ENCODE assay signal across 22 cellular contexts in the genomic region with DNA sequence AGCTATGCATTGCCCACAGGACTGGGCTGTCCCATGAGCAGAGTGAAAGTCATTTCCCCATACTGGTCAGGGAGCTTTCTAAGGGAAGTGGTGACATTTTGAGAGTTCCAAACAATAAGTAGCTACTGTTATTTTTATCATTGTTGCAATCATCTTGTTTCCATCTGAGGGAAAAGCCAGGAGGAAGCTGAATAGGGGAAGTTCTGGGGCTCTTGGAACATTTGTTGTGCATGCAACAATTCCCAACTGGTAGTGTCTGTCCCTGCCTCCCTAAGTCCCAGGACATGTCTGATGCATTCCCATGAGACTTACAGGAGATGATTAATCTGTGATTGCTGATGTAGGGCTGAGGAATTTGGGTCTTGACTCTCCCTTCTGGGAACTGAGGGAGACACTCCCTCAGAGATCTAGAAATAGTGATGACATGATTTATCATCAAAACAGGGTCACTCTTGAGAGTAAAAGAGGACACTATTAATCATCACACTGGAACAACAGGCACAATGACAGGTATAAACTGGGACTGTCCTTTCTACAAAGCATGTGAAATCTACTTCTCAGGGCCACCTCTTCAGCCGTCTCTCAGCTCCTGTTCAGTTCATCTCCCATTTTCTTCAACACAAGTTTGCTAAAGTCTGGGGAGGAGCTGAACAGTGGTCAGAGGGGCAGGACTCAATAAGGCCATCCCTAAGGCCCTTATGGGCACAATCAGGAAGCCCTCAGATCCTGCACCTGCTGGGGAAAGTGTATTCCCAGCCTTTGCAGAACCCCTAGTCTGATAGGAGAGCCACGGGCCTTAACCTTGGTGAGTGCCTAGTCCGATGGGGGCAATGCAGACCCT. TPM values are rescaled to one million over a fixed set of nuclear protein-coding genes. Genes with fewer than 3 reads are reported as not detected.
DNase-seq lines count a peak whose midpoint lies in the region; ATAC-seq, FAIRE-seq and TF ChIP-seq lines count a peak whose summit lies in the region.
"Had no signal": no experiment of that assay in that cellular context is flagged by ENCODE, and none has a peak within 500 bp of the region (broad histone marks: within the 10 kb centered on the region; RNA-seq: fewer than 3 reads in every experiment).

No MANE protein-coding gene starts in this region.

- no TSS peak for BruUV-seq in HepG2 (replicated peaks; lab: Mats Ljungman, UMichigan)

- H3K9me3 Mint-ChIP-seq in endothelial cell (ENCODE audit: unreplicated experiment), result no peaks in the 10 kb centered on the region
- H3K9me3 Mint-ChIP-seq: activated CD4-positive, alpha-beta T cell treated with anti-CD3 and anti-CD28 coated beads, Interleukin-2, amount 10 ng/mL, durations not matched to agents 7 days and 5 days; activated naive CD8-positive, alpha-beta T cell treated with anti-CD3 and anti-CD28 coated beads, Interleukin-2, amount 50 U/mL, for 24 hours; T-helper 2 cell treated with Interferon-gamma antibody and Interleukin-4, amounts not matched to agents 5 μg/mL and 100 μg/mL, for 36 hours had no signal

- H3K79me2 ChIP-seq in HepG2 (ENCODE audit: insufficient read depth, low read length) (no peaks in the 10 kb centered on the region), keratinocyte (ENCODE audit: control insufficient read depth, insufficient read depth, low read length) (no peaks in the 10 kb centered on the region)

- H3K27me3 ChIP-seq in right lobe of liver (no peaks in the 10 kb centered on the region), HepG2 (ENCODE audit: control insufficient read depth in 1 of 2, insufficient read depth in 2 of 2, low read length in 2 of 2) (peaks cover 2 to 3% of the 10 kb centered on the region in 2 experiments; a peak in 1 of 5 replicates), keratinocyte (ENCODE audit: control insufficient read depth, extremely low read depth, insufficient read depth, low read length) (no peaks in the 10 kb centered on the region)
- H3K27me3 ChIP-seq: suprapubic skin had no signal

- peaks cover 2% of the 10 kb centered on the region for H3K4me1 Mint-ChIP-seq in endothelial cell (ENCODE audit: unreplicated experiment)
- H3K4me1 Mint-ChIP-seq: activated CD4-positive, alpha-beta T cell treated with anti-CD3 and anti-CD28 coated beads, Interleukin-2, amount 10 ng/mL, durations not matched to agents 7 days and 5 days; activated naive CD8-positive, alpha-beta T cell treated with anti-CD3 and anti-CD28 coated beads, Interleukin-2, amount 50 U/mL, for 24 hours had no signal

- FAIRE-seq in HepG2 (lab: Jason Lieb, UNC), result no peak
- peak; percentile 91 for FAIRE-seq in keratinocyte (lab: Jason Lieb, UNC)
- FAIRE-seq: GM12891, HTR-8/SVneo had no signal

- H3K9me3 ChIP-seq in right lobe of liver (no peaks in the 10 kb centered on the region), HepG2 (ENCODE audit: low read length) (no peaks in the 10 kb centered on the region), keratinocyte (ENCODE audit: control insufficient read depth, low read depth, low read length) (no peaks in the 10 kb centered on the region)
- H3K9me3 ChIP-seq: esophagus squamous epithelium, suprapubic skin had no signal

- POLR2A ChIA-PET in HepG2 (lab: Yijun Ruan, JAX), result no interaction called here

- H3K4me3 ChIP-seq in right lobe of liver (no peak overlapping the region), HepG2 (replicated peaks in 1 of 3; ENCODE audit: insufficient read depth in 1 of 3, low read depth in 2 of 3, low read length in 3 of 3) (no peak overlapping the region), keratinocyte (ENCODE audit: control insufficient read depth in 2 of 3, extremely low read depth in 1 of 3, insufficient read depth in 2 of 3, low read depth in 1 of 3, low read length in 3 of 3) (no peak overlapping the region)
- H3K4me3 ChIP-seq: esophagus squamous epithelium, suprapubic skin had no signal

- H2AFZ ChIP-seq in HepG2 (ENCODE audit: low read length), result no peak overlapping the region
- no peak overlapping the region for H2AFZ ChIP-seq in keratinocyte (ENCODE audit: control insufficient read depth, low read length)

- DNase-seq in right lobe of liver (no peak), HepG2 (ENCODE audit: low spot score) (no peak), SW480 (ENCODE audit: low spot score) (peak; percentile 26), keratinocyte (ENCODE audit: low read depth, low spot score) (peak; percentile 75), endothelial cell (ENCODE audit: low spot score) (no peak), GDM1 (lab: John Stamatoyannopoulos, UW) (no peak), T-helper 2 cell (no peak), SKM-1 treated with dmso at 0.1 percent for 144 hours (lab: John Stamatoyannopoulos, UW; ENCODE audit: unreplicated experiment) (no peak)
- DNase-seq: activated CD4-positive, alpha-beta T cell treated with anti-CD3 and anti-CD28 coated beads, Interleukin-2, amount 10 ng/mL, durations not matched to agents 7 days and 5 days; activated naive CD8-positive, alpha-beta T cell treated with anti-CD3 and anti-CD28 coated beads, Interleukin-2, amount 50 U/mL, for 24 hours; activated T-cell treated with anti-CD3 and anti-CD28 coated beads, Interleukin-2, amount 50 U/mL, for 1 hour; DMS53; esophagus squamous epithelium; NCI-H1105 treated with DMSO at 0.1 percent for 48 hours; nucleus accumbens had no signal

- intact Hi-C loops in right lobe of liver (cut with DNase I), result no loop called here
- intact Hi-C loops in HepG2 (cut with micrococcal nuclease; ENCODE audit: unreplicated experiment), result no loop called here

- H3K9ac ChIP-seq in HepG2 (ENCODE audit: insufficient read depth, low read depth, low read length) (no peak overlapping the region), keratinocyte (ENCODE audit: control insufficient read depth, extremely low read depth, insufficient read depth, low read length) (peak overlapping the region; percentile 34)

- CTCF ChIA-PET in HepG2 (lab: Yijun Ruan, JAX; ENCODE audit: low intra/inter-chr PET ratio, low total read pairs), result no interaction called here

- TF ChIP-seq EP300 in HepG2 (IDR thresholded peaks at IDR 0.05; ENCODE audit: low read depth in 2 of 2, low read length in 2 of 2) (no peak), HepG2 (CRISPR knock-in tag; IDR thresholded peaks at IDR 0.05; ENCODE audit: borderline replicate concordance) (no peak)

- H4K20me1 ChIP-seq in HepG2 (ENCODE audit: insufficient read depth, low read length) (no peaks in the 10 kb centered on the region), keratinocyte (ENCODE audit: control insufficient read depth, extremely low read depth, insufficient read depth, low read length) (no peaks in the 10 kb centered on the region)

- H3K27ac ChIP-seq in right lobe of liver (no peak overlapping the region), HepG2 (ENCODE audit: extremely low read length, insufficient read depth, low read length) (no peak overlapping the region), keratinocyte (ENCODE audit: control insufficient read depth, insufficient read depth, low read length) (peak overlapping the region; percentile 65)
- H3K27ac ChIP-seq: suprapubic skin had no signal

- no peaks in the 10 kb centered on the region for H3K4me1 ChIP-seq in right lobe of liver
- H3K4me1 ChIP-seq in HepG2 (ENCODE audit: insufficient read depth, low read length), result no peaks in the 10 kb centered on the region
- H3K4me1 ChIP-seq in keratinocyte (ENCODE audit: control insufficient read depth, extremely low read depth, insufficient read depth, low read length), result peaks cover 14% of the 10 kb centered on the region
- H3K4me1 ChIP-seq: esophagus squamous epithelium, suprapubic skin had no signal

- TF ChIP-seq CTCF in right lobe of liver (IDR thresholded peaks at IDR 0.05), result no peak
- no peak for TF ChIP-seq CTCF in HepG2 (CRISPR knock-in tag; IDR thresholded peaks at IDR 0.05)
- TF ChIP-seq CTCF in keratinocyte (optimal IDR thresholded peaks at IDR 0.05 in 1 of 3, IDR thresholded peaks at IDR 0.05 in 1 of 3, conservative IDR thresholded peaks at IDR 0.05 in 1 of 3; ENCODE audit: extremely low read depth in 1 of 3, insufficient read depth in 2 of 3, low read length in 3 of 3), result no peak
- no peak for TF ChIP-seq CTCF in endothelial cell (IDR thresholded peaks at IDR 0.05; ENCODE audit: unreplicated experiment)

- no peaks in the 10 kb centered on the region for H3K36me3 Mint-ChIP-seq in endothelial cell (ENCODE audit: low read depth, unreplicated experiment)

- H3K36me3 ChIP-seq in right lobe of liver (no peaks in the 10 kb centered on the region), HepG2 (replicated peaks in 1 of 2; ENCODE audit: control insufficient read depth in 1 of 2, insufficient read depth in 2 of 2, low read length in 2 of 2) (no peaks in the 10 kb centered on the region), keratinocyte (ENCODE audit: control insufficient read depth in 2 of 2, extremely low read depth in 1 of 2, insufficient read depth in 2 of 2, low read length in 2 of 2) (no peaks in the 10 kb centered on the region)
- H3K36me3 ChIP-seq: esophagus squamous epithelium, suprapubic skin had no signal

- TF ChIP-seq POLR2A in right lobe of liver (IDR thresholded peaks at IDR 0.05), result no peak
- no peak for TF ChIP-seq POLR2A in HepG2 (IDR thresholded peaks at IDR 0.05; ENCODE audit: insufficient read depth in 1 of 2, low read depth in 2 of 2, low read length in 2 of 2)

- 69% methylated on average over 3 of the region's 3 CpGs for WGBS in right lobe of liver (ENCODE audit: insufficient coverage, low coverage, low lambda C conversion rate, missing lambda C conversion rate)
- 41% methylated on average over 3 of the region's 3 CpGs for WGBS in HepG2 (ENCODE audit: low lambda C conversion rate)

- H3K4me2 ChIP-seq in HepG2 (ENCODE audit: low read depth, low read length) (no peak overlapping the region), keratinocyte (ENCODE audit: control insufficient read depth, extremely low read depth, insufficient read depth, low read depth, low read length) (peak overlapping the region; percentile 54)

- TF ChIP-seq RAD21 in HepG2 (CRISPR knock-in tag; IDR thresholded peaks at IDR 0.05), result no peak

- H3K4me3 Mint-ChIP-seq in endothelial cell (ENCODE audit: unreplicated experiment), result no peak overlapping the region
- H3K4me3 Mint-ChIP-seq: activated CD4-positive, alpha-beta T cell treated with anti-CD3 and anti-CD28 coated beads, Interleukin-2, amount 10 ng/mL, durations not matched to agents 7 days and 5 days; activated naive CD8-positive, alpha-beta T cell treated with anti-CD3 and anti-CD28 coated beads, Interleukin-2, amount 50 U/mL, for 24 hours; T-helper 2 cell treated with Interferon-gamma antibody and Interleukin-4, amounts not matched to agents 5 μg/mL and 100 μg/mL, for 36 hours had no signal

- peak; percentile 26 to 55 (median 42) for ATAC-seq in right lobe of liver
- no peak for ATAC-seq in HepG2
- ATAC-seq: activated naive CD8-positive, alpha-beta T cell treated with anti-CD3 and anti-CD28 coated beads, Interleukin-2, amount 50 U/mL, for 24 hours; Panc1 had no signal

- in situ Hi-C loops in HepG2 (cut with HindIII; ENCODE audit: extremely low pct_ligation_motif_present, low pct_unique_long_range_greater_than_20kb), result no loop called here

- H3K27ac Mint-ChIP-seq in endothelial cell (ENCODE audit: unreplicated experiment), result no peak overlapping the region
- H3K27ac Mint-ChIP-seq: activated CD4-positive, alpha-beta T cell treated with anti-CD3 and anti-CD28 coated beads, Interleukin-2, amount 10 ng/mL, durations not matched to agents 7 days and 5 days; activated naive CD8-positive, alpha-beta T cell treated with anti-CD3 and anti-CD28 coated beads, Interleukin-2, amount 50 U/mL, for 24 hours; T-helper 2 cell treated with Interferon-gamma antibody and Interleukin-4, amounts not matched to agents 5 μg/mL and 100 μg/mL, for 36 hours had no signal

- dilution Hi-C loops in keratinocyte (cut with MboI; ENCODE audit: extremely low pct_ligation_motif_present, low sequenced_read_pairs), result no loop called here

- H3K9me1 ChIP-seq in keratinocyte (ENCODE audit: control insufficient read depth, extremely low read depth, insufficient read depth, low read length), result no peaks in the 10 kb centered on the region

- peaks cover 4% of the 10 kb centered on the region for H3K27me3 Mint-ChIP-seq in endothelial cell (ENCODE audit: unreplicated experiment)
- H3K27me3 Mint-ChIP-seq: activated CD4-positive, alpha-beta T cell treated with anti-CD3 and anti-CD28 coated beads, Interleukin-2, amount 10 ng/mL, durations not matched to agents 7 days and 5 days; activated naive CD8-positive, alpha-beta T cell treated with anti-CD3 and anti-CD28 coated beads, Interleukin-2, amount 50 U/mL, for 24 hours had no signal

RNA-seq across cellular contexts. Expression of a gene that starts 28.0 kb away (rescaled TPM):
- total RNA-seq in right lobe of liver, result 100 to 1,000 TPM in 1 of 6 experiments, 10 to 100 TPM in 3, 1 to 10 TPM in 2; 5.8 to 129 (median 31.9) TPM
- total RNA-seq in HepG2 (2016; rRNA removed; fragmentation: Illumina TruSeq; extraction: Trizol), result not detected in 2 replicates
- total RNA-seq in HepG2 (2016; cell fraction: cytosol; rRNA removed; fragmentation: Illumina TruSeq; extraction: Trizol; ENCODE audit: low read depth), result not detected in 2 replicates
- total RNA-seq in HepG2 (2016; cell fraction: insoluble cytoplasmic fraction; rRNA removed; fragmentation: Illumina TruSeq; extraction: Trizol), result not detected in 2 replicates
- not detected in 2 replicates for total RNA-seq in HepG2 (2016; cell fraction: membrane; rRNA removed; fragmentation: Illumina TruSeq; extraction: Trizol)
- not detected in 2 replicates for total RNA-seq in HepG2 (2016; cell fraction: nucleus; rRNA removed; fragmentation: Illumina TruSeq; extraction: Trizol)
- not detected in 2 replicates for polyA plus RNA-seq in HepG2 (2011; rRNA removed)
- polyA plus RNA-seq in HepG2 (2011; cell fraction: cytosol; rRNA removed), result not detected in 2 replicates
- polyA plus RNA-seq in HepG2 (2011; cell fraction: nucleus; rRNA removed), result not detected in 2 replicates
- not detected in 2 replicates for polyA plus RNA-seq in HepG2 (2012)
- not detected in 2 replicates for polyA plus RNA-seq in HepG2 (2016; cell fraction: cytosol; fragmentation: Illumina TruSeq; extraction: Trizol; ENCODE audit: low read depth)
- polyA plus RNA-seq in HepG2 (2016; cell fraction: insoluble cytoplasmic fraction; fragmentation: Illumina TruSeq; extraction: Trizol; ENCODE audit: low read depth), result not detected in 2 replicates
- not detected in 2 replicates for polyA plus RNA-seq in HepG2 (2016; cell fraction: membrane; fragmentation: Illumina TruSeq; extraction: Trizol; ENCODE audit: low read depth)
- polyA plus RNA-seq in HepG2 (2016; cell fraction: nucleus; fragmentation: Illumina TruSeq; extraction: Trizol; ENCODE audit: insufficient read depth, low read depth), result not detected in 2 replicates
- not detected in 2 replicates for polyA minus RNA-seq in HepG2 (2011; rRNA and poly(A)+ RNA removed; ENCODE audit: low replicate concordance)
- not detected in 2 replicates for polyA minus RNA-seq in HepG2 (2011; cell fraction: cytosol; rRNA and poly(A)+ RNA removed)
- not detected in 2 replicates for polyA minus RNA-seq in HepG2 (2011; cell fraction: nucleus; rRNA and poly(A)+ RNA removed)
- polyA plus RNA-seq in keratinocyte, result 0.06 to 0.17 TPM (median 0.13 TPM) in 3 replicates
- polyA plus RNA-seq in keratinocyte (2011; ENCODE audit: low read depth), result 0.95 TPM
- polyA plus RNA-seq in keratinocyte (2011; cell fraction: cytosol; rRNA removed), result 0.14 TPM in 1 of 2 replicates, not detected in the other
- polyA plus RNA-seq in keratinocyte (2011; cell fraction: nucleus; rRNA removed), result 0.11 TPM in 1 of 2 replicates, not detected in the other
- polyA plus RNA-seq in keratinocyte (2012; ENCODE audit: low replicate concordance), result 1.9 TPM in 1 of 2 replicates, not detected in the other
- polyA minus RNA-seq in keratinocyte, result not detected in 3 replicates
- not detected for polyA minus RNA-seq in keratinocyte (2011; cell fraction: cytosol; rRNA and poly(A)+ RNA removed)
- polyA minus RNA-seq in keratinocyte (2011; cell fraction: nucleus; rRNA and poly(A)+ RNA removed), result not detected in 2 replicates
- not detected for total RNA-seq in endothelial cell (ENCODE audit: unreplicated experiment)
- total RNA-seq: activated CD4-positive, alpha-beta T cell treated with anti-CD3 and anti-CD28 coated beads, Interleukin-2, amount 10 ng/mL, durations not matched to agents 7 days and 5 days; chondrocyte; lung microvascular endothelial cell had no signal

Comparison
In these comparisons a context has a peak if more than half of its experiments do, and no peak if none do; other contexts are left out.
1. DNase-seq: peak in SW480 (single experiment) and keratinocyte (single experiment); none in right lobe of liver (0 of 3), HepG2 (single experiment), endothelial cell (single experiment), GDM1 (single experiment), T-helper 2 cell (0 of 5) and SKM-1 treated with dmso at 0.1 percent for 144 hours (single experiment).